In genomic region chr11:67438121-67438902, GRCh38 we compare ENCODE assay signal across 1 cellular context.
TF ChIP-seq lines count a peak whose summit lies in the region.

No MANE protein-coding gene starts in this region.

TF ChIP-seq in H1, 55 proteins besides CTCF, POLR2A, EP300 and RAD21:
- TF ChIP-seq RXRA (IDR thresholded peaks at IDR 0.05; ENCODE audit: insufficient read depth, low read depth, low read length) (no peak), SIX5 (IDR thresholded peaks at IDR 0.05; ENCODE audit: low read depth, low read length) (no peak), GABPA (IDR thresholded peaks at IDR 0.05; ENCODE audit: borderline replicate concordance, insufficient read depth, low read length) (no peak), NANOG (IDR thresholded peaks at IDR 0.05; ENCODE audit: insufficient read depth, low read depth, low read length, poor library complexity, severe bottlenecking) (no peak), CHD1 (IDR thresholded peaks at IDR 0.05; ENCODE audit: low read depth, low read length) (no peak), KDM4A (IDR thresholded peaks at IDR 0.05; ENCODE audit: low read depth, low read length, severe bottlenecking) (no peak), SUZ12 (IDR thresholded peaks at IDR 0.05; ENCODE audit: low read length) (no peak), ASH2L (IDR thresholded peaks at IDR 0.05; ENCODE audit: low read length) (no peak), RBBP5 (IDR thresholded peaks at IDR 0.05; ENCODE audit: borderline replicate concordance, low read depth, low read length) (no peak), MAFK (IDR thresholded peaks at IDR 0.05; ENCODE audit: low read depth, low read length) (no peak), TAF1 (IDR thresholded peaks at IDR 0.05; ENCODE audit: low read depth, low read length) (no peak)
